25 cellular contexts compared by ENCODE assay signal in the genomic region with DNA sequence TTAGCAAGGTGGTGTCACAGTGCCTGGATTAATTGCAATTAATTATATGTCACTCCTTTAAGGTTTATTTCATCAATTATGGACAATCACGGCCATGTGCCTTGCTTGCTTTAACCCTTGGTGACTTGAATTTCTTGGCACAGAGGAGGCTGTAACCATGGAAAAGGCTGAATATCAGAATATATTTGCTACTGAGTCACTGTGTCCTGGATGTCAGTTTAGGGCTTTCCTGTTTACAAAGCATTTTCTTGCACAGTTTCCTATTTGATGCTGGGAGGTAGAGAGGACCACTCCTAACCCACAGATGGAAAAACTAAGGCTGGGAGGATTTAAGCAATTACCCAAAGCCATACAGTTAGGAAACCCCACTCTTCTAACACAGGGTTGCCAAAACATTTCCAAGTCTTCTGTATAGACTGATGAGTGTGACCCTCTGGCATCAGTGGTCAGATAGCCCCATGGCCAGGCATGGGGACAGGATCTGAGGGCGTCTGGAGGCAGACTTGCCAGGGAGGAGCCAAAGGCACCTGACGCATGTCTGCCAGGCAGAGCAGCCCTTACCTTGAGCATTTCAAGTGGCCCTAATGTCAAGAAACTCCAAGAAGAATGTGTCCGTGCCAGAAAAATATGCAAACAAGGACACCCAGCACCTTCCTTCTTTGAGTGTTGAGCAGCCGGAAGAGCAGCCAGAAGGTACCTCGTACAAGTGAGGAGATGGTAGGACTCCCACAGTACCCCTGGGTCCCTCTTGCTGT. TPM values are rescaled to one million over a fixed set of nuclear protein-coding genes. Genes with fewer than 3 reads are reported as not detected.
A peak's percentile ranks its signal among the peaks of the same experiment; 100 is the strongest.
DNase-seq lines count a peak whose midpoint lies in the region; ATAC-seq and TF ChIP-seq lines count a peak whose summit lies in the region.
"Had no signal": no experiment of that assay in that cellular context is flagged by ENCODE, and none has a peak within 500 bp of the region (broad histone marks: within the 10 kb centered on the region; RNA-seq: fewer than 3 reads in every experiment).

No MANE protein-coding gene starts in this region.

- H3K4me1 ChIP-seq in lung (ENCODE audit: control insufficient read depth in 2 of 2, insufficient read depth in 2 of 2, low read length in 2 of 2) (peaks cover 0 to 18% of the 10 kb centered on the region in 2 donors), upper lobe of right lung (peaks cover 38% of the 10 kb centered on the region)

- DNase-seq in NCI-H1417 (lab: John Stamatoyannopoulos, UW) = peak in 2 of 3 experiments; percentile 41 to 43
- no peak for DNase-seq in NCI-H1417 treated with DMSO at 0.1 percent for 48 hours (lab: John Stamatoyannopoulos, UW)
- DNase-seq in dermis blood vessel endothelial cell = peak; percentile 66
- peak; percentile 68 for DNase-seq in lung (ENCODE audit: low spot score)
- peak; percentile 77 for DNase-seq in upper lobe of right lung
- no peak for DNase-seq in iPS-NIHi7 (ENCODE audit: extremely low spot score)
- DNase-seq in NCI-H2081 treated with DMSO at 0.1 percent for 48 hours (lab: John Stamatoyannopoulos, UW) = no peak
- no peak for DNase-seq in effector CD8-positive, alpha-beta T cell (lab: John Stamatoyannopoulos, UW)
- DNase-seq: Calu3; GM23248; H7; KG1; NCI-H1048; NCI-H1436; NCI-H187; NCI-H2107; NCI-H446 treated with DMSO at 0.1 percent for 48 hours; NCI-H526; NCI-H82; NK-92 treated with Interleukin-12 subunit alpha and Interleukin-12 subunit beta, amount 100 ng/mL, for 24 hours; PC-9; SJCRH30 had no signal

- 64 to 74% methylated on average over 6 of the region's 6 CpGs for WGBS in lung, 2 donors

- intact Hi-C loops in upper lobe of right lung (cut with DNase I) = no loop called here

- H3K27ac ChIP-seq in lung (ENCODE audit: low read depth in 1 of 2, low read length in 1 of 2) (no peak overlapping the region), upper lobe of right lung (peak overlapping the region; percentile 17)
- H3K27ac ChIP-seq: 22Rv1, GM23248, PC-9 had no signal

- TF ChIP-seq CTCF in lung (IDR thresholded peaks at IDR 0.05; ENCODE audit: control extremely low read depth, extremely low read depth) (no peak), upper lobe of right lung (IDR thresholded peaks at IDR 0.05) (no peak)

- no peak overlapping the region for H3K4me3 ChIP-seq in lung
- no peak overlapping the region for H3K4me3 ChIP-seq in upper lobe of right lung
- H3K4me3 ChIP-seq: GM23248, PC-9, SJCRH30 had no signal

- ATAC-seq in lung (ENCODE audit: insufficient read depth, low FRiP score) (peak; percentile 67), upper lobe of right lung (peak; percentile 84)
- ATAC-seq: Right ventricle myocardium inferior, SK-N-SH treated with all-trans-retinoic acid at 6 μM for 48 hours had no signal

- H3K36me3 ChIP-seq in lung (ENCODE audit: control insufficient read depth in 2 of 2, insufficient read depth in 2 of 2, low read length in 2 of 2) (no peaks in the 10 kb centered on the region), upper lobe of right lung (no peaks in the 10 kb centered on the region)

- H3K27me3 ChIP-seq in lung (ENCODE audit: control insufficient read depth, insufficient read depth) (no peaks in the 10 kb centered on the region), upper lobe of right lung (no peaks in the 10 kb centered on the region)
- H3K27me3 ChIP-seq: SJCRH30 had no signal

- H3K9me3 ChIP-seq in lung (ENCODE audit: control insufficient read depth in 2 of 2, insufficient read depth in 1 of 2, low read length in 1 of 2) = no peaks in the 10 kb centered on the region
- no peaks in the 10 kb centered on the region for H3K9me3 ChIP-seq in upper lobe of right lung
- H3K9me3 ChIP-seq: SJCRH30 had no signal

RNA-seq across cellular contexts. Expression of a gene that starts 34.4 kb away (rescaled TPM):
- total RNA-seq in dermis blood vessel endothelial cell (1.7 and 3.6 TPM in 2 replicates), lung (1 to 10 TPM; 3.2 to 4.9 TPM), upper lobe of right lung (7.6 TPM)
- under 1 TPM; 0.47 to 0.55 TPM for polyA plus RNA-seq in lung
- total RNA-seq: Calu3, GM23248 had no signal
- polyA plus RNA-seq: GM23248 had no signal

Comparison
In these comparisons a context has a peak if more than half of its experiments do, and no peak if none do; other contexts are left out.
1. DNase-seq: peak in NCI-H1417 (2 of 3), dermis blood vessel endothelial cell (single experiment), lung (single experiment) and upper lobe of right lung (single experiment); none in NCI-H1417 treated with DMSO at 0.1 percent for 48 hours (single experiment), iPS-NIHi7 (single experiment), NCI-H2081 treated with DMSO at 0.1 percent for 48 hours (single experiment) and effector CD8-positive, alpha-beta T cell (single experiment).